Comparison of ENCODE assay signal across 13 cellular contexts in genomic region chr6:170024940-170025339, GRCh38.
A peak's percentile ranks its signal among the peaks of the same experiment; 100 is the strongest.
DNase-seq lines count a peak whose midpoint lies in the region; ATAC-seq and TF ChIP-seq lines count a peak whose summit lies in the region.
"Had no signal": no experiment of that assay in that cellular context is flagged by ENCODE, and none has a peak within 500 bp of the region (broad histone marks: within the 10 kb centered on the region; RNA-seq: fewer than 3 reads in every experiment).

No MANE protein-coding gene starts in this region.

- H3K27me3 ChIP-seq in right atrium auricular region, result no peaks in the 10 kb centered on the region

- TF ChIP-seq CTCF in right atrium auricular region (IDR thresholded peaks at IDR 0.05) (no peak), MCF 10A (IDR thresholded peaks at IDR 0.05; ENCODE audit: unreplicated experiment) (no peak)

- no peaks in the 10 kb centered on the region for H3K36me3 ChIP-seq in right atrium auricular region

- no peak overlapping the region for H3K27ac Mint-ChIP-seq in MCF 10A (ENCODE audit: low read depth, unreplicated experiment)
- H3K27ac Mint-ChIP-seq: activated naive CD4-positive, alpha-beta T cell treated with anti-CD3 and anti-CD28 coated beads, Interleukin-2, amount 50 U/mL, for 72 hours had no signal

- DNase-seq in Right ventricle myocardium inferior (ENCODE audit: missing footprints) (no peak), right atrium auricular region (ENCODE audit: low spot score) (no peak), MCF 10A (ENCODE audit: unreplicated experiment) (peak; percentile 65), left lobe of liver (ENCODE audit: low spot score) (peak; percentile 46)
- DNase-seq in activated CD8-positive, alpha-beta memory T cell treated with anti-CD3 and anti-CD28 coated beads, Interleukin-2, amount 50 U/mL, for 48 hours, result no peak
- DNase-seq: Kasumi-1, kidney had no signal

- peak; percentile 73 for ATAC-seq in Right ventricle myocardium inferior
- peak; percentile 36 for ATAC-seq in left lobe of liver
- ATAC-seq in GM18858 (IDR thresholded peaks at IDR 0.05; ENCODE audit: unreplicated experiment), result no peak
- no peak for ATAC-seq in HG02884 (IDR thresholded peaks at IDR 0.05; ENCODE audit: unreplicated experiment)
- ATAC-seq in HG02763 (IDR thresholded peaks at IDR 0.05; ENCODE audit: unreplicated experiment), result no peak
- ATAC-seq: A549; activated CD4-positive, CD25-positive, alpha-beta regulatory T cell treated with anti-CD3 and anti-CD28 coated beads, Interleukin-2, amount 50 U/mL, for 24 hours; activated naive CD4-positive, alpha-beta T cell treated with anti-CD3 and anti-CD28 coated beads, Interleukin-2, amount 50 U/mL, for 72 hours had no signal

- CTCF ChIA-PET in MCF 10A (lab: Yijun Ruan, JAX), result interaction anchor here (0.6 kb wide), 1 partner anchor 127 kb away, joined by 4 read pairs; no protein-coding TSS in a partner anchor

- H3K4me3 ChIP-seq in right atrium auricular region, result no peak overlapping the region
- H3K4me3 ChIP-seq: A549 had no signal

- peaks cover 10% of the 10 kb centered on the region for H3K9me3 Mint-ChIP-seq in MCF 10A (ENCODE audit: unreplicated experiment)
- H3K9me3 Mint-ChIP-seq: activated naive CD4-positive, alpha-beta T cell treated with anti-CD3 and anti-CD28 coated beads, Interleukin-2, amount 50 U/mL, for 72 hours had no signal

- BruUV-seq in MCF 10A (replicated peaks; lab: Mats Ljungman, UMichigan), result no TSS peak

- H3K36me3 Mint-ChIP-seq in MCF 10A (ENCODE audit: insufficient read depth, unreplicated experiment), result no peaks in the 10 kb centered on the region
- H3K36me3 Mint-ChIP-seq: activated naive CD4-positive, alpha-beta T cell treated with anti-CD3 and anti-CD28 coated beads, Interleukin-2, amount 50 U/mL, for 72 hours had no signal

- peaks cover 34% of the 10 kb centered on the region for H3K4me1 Mint-ChIP-seq in MCF 10A (ENCODE audit: insufficient read depth, unreplicated experiment)

- peaks cover 14% of the 10 kb centered on the region for H3K27me3 Mint-ChIP-seq in MCF 10A (ENCODE audit: insufficient read depth, unreplicated experiment)

- intact Hi-C loops in Right ventricle myocardium inferior (cut with DNase I) (no loop called here), MCF 10A (cut with micrococcal nuclease) (no loop called here)

- peaks cover 0 to 24% of the 10 kb centered on the region in 2 donors for H3K4me1 ChIP-seq in right atrium auricular region
- H3K4me1 ChIP-seq: A549 had no signal

- POLR2A ChIA-PET in MCF 10A (lab: Yijun Ruan, JAX), result interaction anchor here (2.3 to 2.5 kb wide), 2 partner anchors 46 to 154 kb away, joined by 9 to 14 read pairs; no protein-coding TSS in a partner anchor

- H3K27ac ChIP-seq in right atrium auricular region, result peak overlapping the region in 1 of 2 donors; percentile 27
- H3K27ac ChIP-seq: A549 had no signal

- no peaks in the 10 kb centered on the region for H3K9me3 ChIP-seq in right atrium auricular region
- H3K9me3 ChIP-seq: A549 had no signal

- H3K4me3 Mint-ChIP-seq in MCF 10A (ENCODE audit: unreplicated experiment), result no peak overlapping the region

Comparison
In these comparisons a context has a peak if more than half of its experiments do, and no peak if none do; other contexts are left out.
1. ATAC-seq: peak in Right ventricle myocardium inferior (single experiment) and left lobe of liver (single experiment); none in GM18858 (single experiment), HG02884 (single experiment) and HG02763 (single experiment).
2. DNase-seq: peak in MCF 10A (single experiment) and left lobe of liver (single experiment); none in Right ventricle myocardium inferior (single experiment), right atrium auricular region (single experiment) and activated CD8-positive, alpha-beta memory T cell treated with anti-CD3 and anti-CD28 coated beads, Interleukin-2, amount 50 U/mL, for 48 hours (single experiment).